ENCODE assay signal across 16 cellular contexts in genomic region chr7:136594739-136595144, GRCh38.
"Had no signal": no experiment of that assay in that cellular context is flagged by ENCODE, and none has a peak within 500 bp of the region (broad histone marks: within the 10 kb centered on the region; RNA-seq: fewer than 3 reads in every experiment).

No MANE protein-coding gene starts in this region.

- H3K4me3 ChIP-seq: ascending aorta, left ventricle myocardium inferior, pancreas, SJSA1, skin epidermis, suprapubic skin had no signal

- H3K4me1 ChIP-seq: ascending aorta, left ventricle myocardium inferior, pancreas, SJSA1, suprapubic skin had no signal

- H3K9me3 ChIP-seq: ascending aorta, pancreas, SJSA1, suprapubic skin had no signal

- ATAC-seq: activated T-helper 17 cell treated with anti-CD3 and anti-CD28 coated beads, Interleukin-2, amount 50 U/mL, for 72 hours; pancreas had no signal

- H3K27ac ChIP-seq: ascending aorta, left ventricle myocardium inferior, pancreas, SJSA1, skin epidermis, suprapubic skin had no signal

- H3K27me3 ChIP-seq: ascending aorta, pancreas, SJSA1, suprapubic skin had no signal

- H3K36me3 ChIP-seq: ascending aorta, left ventricle myocardium inferior, pancreas, SJSA1, suprapubic skin had no signal

- DNase-seq: activated CD4-positive, alpha-beta T cell treated with anti-CD3 and anti-CD28 coated beads, Interleukin-2, amount 50 U/mL, for 4 hours; activated naive CD4-positive, alpha-beta T cell treated with Interleukin-2 at 50 U/mL for 16 hours; activated T-cell treated with anti-CD3 and anti-CD28 coated beads for 4 hours; erythroblast; left ventricle myocardium inferior; mesendoderm; pancreas; retina; stimulated activated CD4-positive, alpha-beta T cell treated with anti-CD3 and anti-CD28 coated beads, Interleukin-4, amount 100 ng/mL, for 4 hours; stimulated activated CD8-positive, alpha-beta memory T cell treated with anti-CD3 and anti-CD28 coated beads, Interleukin-4, amount 100 ng/mL, for 48 hours; stimulated activated naive CD4-positive, alpha-beta T cell treated with Interleukin-2 at 50 U/mL for 16 hours had no signal
